Comparison of ENCODE assay signal across 10 cellular contexts in genomic region chr22:46750861-46751260, GRCh38. TPM values are rescaled to one million over a fixed set of nuclear protein-coding genes. Genes with fewer than 3 reads are reported as not detected.
A peak's percentile ranks its signal among the peaks of the same experiment; 100 is the strongest.
DNase-seq lines count a peak whose midpoint lies in the region; ATAC-seq and TF ChIP-seq lines count a peak whose summit lies in the region.
"Had no signal": no experiment of that assay in that cellular context is flagged by ENCODE, and none has a peak within 500 bp of the region (broad histone marks: within the 10 kb centered on the region; RNA-seq: fewer than 3 reads in every experiment).

No MANE protein-coding gene starts in this region.

- H3K9me3 ChIP-seq in smooth muscle cell (replicated peaks; ENCODE audit: low read depth) = no peaks in the 10 kb centered on the region

- ATAC-seq in activated CD8-positive, alpha-beta T cell treated with anti-CD3 and anti-CD28 coated beads for 36 hours = no peak
- ATAC-seq in left colon = peak; percentile 76

- H3K27ac ChIP-seq in smooth muscle cell (ENCODE audit: low read depth) = peak overlapping the region; percentile 80

- H3K27me3 Mint-ChIP-seq in activated CD8-positive, alpha-beta T cell treated with anti-CD3 and anti-CD28 coated beads for 36 hours = no peaks in the 10 kb centered on the region

- peak; percentile 16 for DNase-seq in NCI-H2029 (lab: John Stamatoyannopoulos, UW)
- DNase-seq in NCI-H2029 treated with DMSO at 0.1 percent for 48 hours (lab: John Stamatoyannopoulos, UW) = no peak
- DNase-seq in activated CD8-positive, alpha-beta T cell treated with anti-CD3 and anti-CD28 coated beads for 36 hours = no peak
- peak; percentile 82 to 86 for DNase-seq in left colon
- DNase-seq in smooth muscle cell (lab: John Stamatoyannopoulos, UW; ENCODE audit: unreplicated experiment) = no peak
- no peak for DNase-seq in NCI-H526 (lab: John Stamatoyannopoulos, UW)
- DNase-seq in AG08395 (ENCODE audit: low spot score) = no peak
- no peak for DNase-seq in foreskin fibroblast
- DNase-seq: NCI-H1048, NCI-H524 had no signal

- H3K9me3 Mint-ChIP-seq in activated CD8-positive, alpha-beta T cell treated with anti-CD3 and anti-CD28 coated beads for 36 hours = no peaks in the 10 kb centered on the region

- intact Hi-C loops in activated CD8-positive, alpha-beta T cell treated with anti-CD3 and anti-CD28 coated beads for 36 hours (cut with micrococcal nuclease) = no loop called here
- intact Hi-C loops in left colon (cut with DNase I, micrococcal nuclease) = no loop called here

- POLR2A ChIA-PET in activated CD8-positive, alpha-beta T cell treated with anti-CD3 and anti-CD28 coated beads for 36 hours (lab: Charles Lee) = interaction anchor here (2.1 kb wide), 1 partner anchor 11 kb away, joined by 10 read pairs; the partner anchor contains the start of gene TBC1D22A

- H3K4me1 ChIP-seq in smooth muscle cell (ENCODE audit: low read depth) = peaks cover 6% of the 10 kb centered on the region

- peak overlapping the region; percentile 87 for H3K27ac Mint-ChIP-seq in activated CD8-positive, alpha-beta T cell treated with anti-CD3 and anti-CD28 coated beads for 36 hours

- no peaks in the 10 kb centered on the region for H4K20me1 ChIP-seq in smooth muscle cell (ENCODE audit: low read depth)

- CTCF ChIA-PET in activated CD8-positive, alpha-beta T cell treated with anti-CD3 and anti-CD28 coated beads for 36 hours (lab: Charles Lee) = interaction anchor here (0.9 to 2.7 kb wide), 3 partner anchors 8 to 10 kb away, joined by 3 to 43 read pairs (median 3); no protein-coding TSS in a partner anchor

- H2AFZ ChIP-seq in smooth muscle cell (ENCODE audit: low read depth) = no peak overlapping the region

- H3K79me2 ChIP-seq in smooth muscle cell (ENCODE audit: low read depth) = no peaks in the 10 kb centered on the region

- H3K9ac ChIP-seq in smooth muscle cell (ENCODE audit: low read depth) = no peak overlapping the region

- H3K4me3 ChIP-seq in smooth muscle cell (no peak overlapping the region), foreskin fibroblast (ENCODE audit: low read depth in 1 of 2, low read length in 2 of 2) (no peak overlapping the region)

- H3F3A ChIP-seq in smooth muscle cell (ENCODE audit: low read depth) = peaks cover 10% of the 10 kb centered on the region

- H3K4me3 Mint-ChIP-seq in activated CD8-positive, alpha-beta T cell treated with anti-CD3 and anti-CD28 coated beads for 36 hours = no peak overlapping the region

- H3K36me3 Mint-ChIP-seq in activated CD8-positive, alpha-beta T cell treated with anti-CD3 and anti-CD28 coated beads for 36 hours (ENCODE audit: low read depth) = no peaks in the 10 kb centered on the region

- no peaks in the 10 kb centered on the region for H3K27me3 ChIP-seq in smooth muscle cell (ENCODE audit: low read depth)

- no peak for TF ChIP-seq CTCF in activated CD8-positive, alpha-beta T cell treated with anti-CD3 and anti-CD28 coated beads for 36 hours (IDR thresholded peaks at IDR 0.05)
- no peak for TF ChIP-seq CTCF in smooth muscle cell (IDR thresholded peaks at IDR 0.05; ENCODE audit: borderline replicate concordance, insufficient read depth, poor library complexity, severe bottlenecking)
- TF ChIP-seq CTCF in foreskin fibroblast (IDR thresholded peaks at IDR 0.05; ENCODE audit: low read depth, low read length) = no peak

- 75% methylated on average over 11 of the region's 12 CpGs for WGBS in smooth muscle cell (ENCODE audit: low lambda C conversion rate)

- H3K36me3 ChIP-seq in smooth muscle cell (ENCODE audit: low read depth) = no peaks in the 10 kb centered on the region

- no peak overlapping the region for H3K4me2 ChIP-seq in smooth muscle cell

- H3K4me1 Mint-ChIP-seq in activated CD8-positive, alpha-beta T cell treated with anti-CD3 and anti-CD28 coated beads for 36 hours (ENCODE audit: low read depth) = peaks cover 31% of the 10 kb centered on the region

RNA-seq across cellular contexts. Expression of gene TBC1D22A, which starts 11.6 kb away (rescaled TPM):
- 10 to 100 TPM; 41.0 to 42.8 TPM for total RNA-seq in activated CD8-positive, alpha-beta T cell treated with anti-CD3 and anti-CD28 coated beads for 36 hours
- 10 to 100 TPM; 40.7 to 45.2 TPM for total RNA-seq in left colon
- 7.2 and 12.5 TPM in 2 replicates for total RNA-seq in smooth muscle cell
- 14.4 and 19.2 TPM in 2 replicates for polyA plus RNA-seq in smooth muscle cell

RNA-seq across cellular contexts. Expression of gene CERK, which starts 12.8 kb away (rescaled TPM):
- total RNA-seq in activated CD8-positive, alpha-beta T cell treated with anti-CD3 and anti-CD28 coated beads for 36 hours = 10 to 100 TPM; 38.4 to 41.8 TPM
- total RNA-seq in left colon = 10 to 100 TPM; 35.4 to 39.9 TPM
- total RNA-seq in smooth muscle cell = 25.4 and 30.7 TPM in 2 replicates
- polyA plus RNA-seq in smooth muscle cell = 23.3 and 25.6 TPM in 2 replicates

Comparison
In these comparisons a context has a peak if more than half of its experiments do, and no peak if none do; other contexts are left out.
1. DNase-seq: peak in NCI-H2029 (single experiment) and left colon (2 of 2); none in NCI-H2029 treated with DMSO at 0.1 percent for 48 hours (single experiment), activated CD8-positive, alpha-beta T cell treated with anti-CD3 and anti-CD28 coated beads for 36 hours (single experiment), smooth muscle cell (single experiment), NCI-H526 (0 of 2), AG08395 (single experiment) and foreskin fibroblast (0 of 2).